ENCODE assay signal across 9 cellular contexts in the genomic region with DNA sequence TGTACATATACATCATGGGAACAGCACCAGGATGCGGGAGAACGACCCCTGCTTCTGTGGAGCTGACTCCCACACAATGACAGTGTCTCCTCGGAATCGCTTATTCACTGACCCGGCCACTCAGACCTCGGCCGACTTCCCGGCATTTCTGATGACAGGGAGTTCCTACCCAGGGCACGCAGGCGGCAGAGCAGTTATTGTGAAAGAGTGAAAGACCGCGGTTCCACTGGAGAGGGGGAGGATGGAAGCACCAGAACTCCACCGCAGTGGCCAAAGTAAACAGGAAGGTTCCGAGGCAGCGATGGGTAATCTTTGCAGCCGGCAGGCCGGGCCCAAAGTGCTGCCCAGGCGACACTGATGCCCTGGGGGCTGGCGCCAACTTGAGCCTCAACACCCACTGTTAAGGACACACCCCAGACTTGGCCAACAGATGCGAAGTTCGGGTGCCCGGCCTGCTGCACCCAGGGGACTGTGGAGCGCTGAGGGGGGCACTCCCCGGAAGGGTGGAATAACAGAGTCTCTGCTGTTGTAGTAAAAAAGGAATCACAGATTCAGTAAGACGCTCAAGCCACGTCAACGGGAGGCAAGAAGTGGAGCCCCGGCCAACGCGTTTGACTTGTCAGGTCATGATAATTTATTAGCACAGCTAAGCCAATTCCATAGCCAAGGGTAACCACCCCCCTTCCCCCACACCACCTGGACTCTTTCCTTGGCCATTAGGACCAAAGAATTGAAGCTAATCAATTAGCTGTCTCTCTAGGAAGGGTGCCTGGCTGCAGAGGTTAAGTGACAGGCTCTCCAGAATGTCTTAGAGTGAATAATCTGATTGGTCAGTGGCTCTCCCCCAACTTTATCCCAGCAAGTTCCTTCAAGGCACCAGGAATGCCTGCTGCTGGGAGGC. TPM values are rescaled to one million over a fixed set of nuclear protein-coding genes. Genes with fewer than 3 reads are reported as not detected.
DNase-seq lines count a peak whose midpoint lies in the region; ATAC-seq lines count a peak whose summit lies in the region.
"Had no signal": no experiment of that assay in that cellular context is flagged by ENCODE, and none has a peak within 500 bp of the region (broad histone marks: within the 10 kb centered on the region; RNA-seq: fewer than 3 reads in every experiment).

No MANE protein-coding gene starts in this region.

- peak; percentile 17 to 59 for DNase-seq in NCI-H524 (lab: John Stamatoyannopoulos, UW)
- no peak for DNase-seq in NCI-H524 treated with DMSO at 0.1 percent for 48 hours (lab: John Stamatoyannopoulos, UW)
- peak in 48 of 58 donors; percentile 8 to 86 (median 40) for DNase-seq in anterior cingulate cortex (lab: John Stamatoyannopoulos, UW)
- DNase-seq in hepatic stellate cell (ENCODE audit: low spot score) = peak; percentile 97
- DNase-seq in renal cortical epithelial cell (ENCODE audit: low read depth) = peak; percentile 87
- DNase-seq: CD4-positive, CD25-positive, alpha-beta regulatory T cell had no signal

- no peak for ATAC-seq in HG02642 (IDR thresholded peaks at IDR 0.05; ENCODE audit: poor library complexity, unreplicated experiment)
- no peak for ATAC-seq in HG03342 (IDR thresholded peaks at IDR 0.05; ENCODE audit: unreplicated experiment)
- no peak for ATAC-seq in GM21526 (IDR thresholded peaks at IDR 0.05; ENCODE audit: low FRiP score, unreplicated experiment)

RNA-seq across cellular contexts. Expression of a gene that starts 5.8 kb away (rescaled TPM):
- total RNA-seq in renal cortical epithelial cell = 1.7 and 5.4 TPM in 2 replicates

RNA-seq across cellular contexts. Expression of a gene that starts 59.5 kb away (rescaled TPM):
- not detected in 2 replicates for total RNA-seq in renal cortical epithelial cell
